Comparison of ENCODE assay signal across 8 cellular contexts in genomic region chrX:136909119-136909705, GRCh38.
DNase-seq lines count a peak whose midpoint lies in the region; ATAC-seq and TF ChIP-seq lines count a peak whose summit lies in the region.

No MANE protein-coding gene starts in this region.

- ATAC-seq in GM19025 (IDR thresholded peaks at IDR 0.05; ENCODE audit: low read depth, unreplicated experiment) (peak; percentile 72), HG03342 (IDR thresholded peaks at IDR 0.05; ENCODE audit: unreplicated experiment) (peak; percentile 64)

- H3K4me3 ChIP-seq in AG10803 (ENCODE audit: low read length), result peak overlapping the region; percentile 73

- H3K27ac ChIP-seq in cingulate gyrus (ENCODE audit: low read depth, low read length), result peak overlapping the region; percentile 65

- DNase-seq in AG10803 (ENCODE audit: low read depth), result peak; percentile 81
- peak; percentile 60 for DNase-seq in NCI-H510A (lab: John Stamatoyannopoulos, UW)
- DNase-seq in activated CD4-positive, alpha-beta T cell treated with anti-CD3 and anti-CD28 coated beads for 4 hours, result peak; percentile 72 to 76
- peak; percentile 88 for DNase-seq in left kidney (ENCODE audit: low read depth, low spot score)
- DNase-seq in stimulated activated CD4-positive, alpha-beta T cell treated with anti-CD3 and anti-CD28 coated beads, Interleukin-2, amount 100 ng/mL, for 24 hours, result peak; percentile 73 to 75

- TF ChIP-seq CTCF in AG10803 (conservative IDR thresholded peaks at IDR 0.05; ENCODE audit: low read length), result no peak

Comparison
In these comparisons a context has a peak if more than half of its experiments do, and no peak if none do; other contexts are left out.
1. Peak in every context shown above with its lines: DNase-seq, ATAC-seq, H3K4me3 ChIP-seq and H3K27ac ChIP-seq.